ENCODE assay signal across 28 cellular contexts in the genomic region with DNA sequence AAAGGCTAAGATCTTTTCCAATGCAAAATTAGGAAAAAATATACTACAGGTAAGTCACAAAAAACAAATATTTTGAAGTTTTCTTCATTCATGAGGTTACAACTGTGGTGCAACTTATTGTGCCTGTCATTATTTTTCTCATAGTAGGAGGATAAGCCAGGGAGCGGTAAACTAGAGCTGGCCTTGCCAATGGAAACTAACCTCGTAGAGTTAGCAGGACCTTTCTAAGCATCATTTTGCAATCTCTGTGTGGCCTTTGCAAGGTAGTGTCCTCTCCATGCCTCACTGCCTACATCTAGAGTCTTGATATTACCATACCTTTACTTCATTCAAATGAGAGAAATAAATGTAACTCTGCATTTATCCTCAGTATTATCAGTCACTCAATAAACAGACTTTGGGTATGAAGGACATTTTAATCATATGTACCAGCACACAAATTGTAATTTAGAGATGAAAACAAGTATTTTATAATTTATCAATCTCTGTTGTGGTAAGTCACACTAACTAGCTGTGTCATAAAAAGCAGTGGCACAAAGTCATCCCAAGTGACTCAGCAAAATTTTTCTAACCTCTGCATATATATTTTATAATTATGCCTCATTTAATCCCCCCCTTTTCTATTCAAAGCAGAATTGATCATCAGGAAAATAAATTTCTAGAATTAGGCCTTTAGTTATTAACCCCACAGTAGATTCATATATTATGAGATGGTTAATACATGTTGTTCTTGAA.
"Had no signal": no experiment of that assay in that cellular context is flagged by ENCODE, and none has a peak within 500 bp of the region (broad histone marks: within the 10 kb centered on the region; RNA-seq: fewer than 3 reads in every experiment).

No MANE protein-coding gene starts in this region.

- H3K27ac ChIP-seq: adrenal gland, breast epithelium, RWPE1, SJCRH30, WERI-Rb-1 had no signal

- H3K27me3 ChIP-seq: adrenal gland, breast epithelium, SJCRH30 had no signal

- H3K4me1 ChIP-seq: adrenal gland, breast epithelium, SJCRH30 had no signal

- ATAC-seq: activated CD4-positive, alpha-beta T cell treated with anti-CD3 and anti-CD28 coated beads for 36 hours; Panc1 had no signal

- H3K9ac ChIP-seq: SK-N-SH had no signal

- H3K4me3 ChIP-seq: adrenal gland, breast epithelium, SJCRH30 had no signal

- H3K4me2 ChIP-seq: SK-N-SH had no signal

- DNase-seq: activated CD4-positive, alpha-beta memory T cell treated with anti-CD3 and anti-CD28 coated beads, Interleukin-2, amount 10 ng/mL, durations not matched to agents 7 days and 5 days; activated CD4-positive, alpha-beta T cell treated with anti-CD3 and anti-CD28 coated beads for 36 hours; activated CD4-positive, alpha-beta T cell treated with anti-CD3 and anti-CD28 coated beads, Interleukin-2, amount 50 U/mL, for 1 hour; activated naive CD4-positive, alpha-beta T cell treated with anti-CD3 and anti-CD28 coated beads, Interleukin-2, amount 50 U/mL, for 16 hours; activated naive CD8-positive, alpha-beta T cell treated with anti-CD3 and anti-CD28 coated beads, Interleukin-2, amount 10 ng/mL, durations not matched to agents 7 days and 5 days; activated T-cell treated with anti-CD3 and anti-CD28 coated beads for 4 hours; activated T-cell treated with anti-CD3 and anti-CD28 coated beads, Interleukin-2, amount 50 U/mL, for 48 hours; adrenal gland; anterior cingulate cortex; caudate nucleus; MM.1S; NCI-H1105 treated with DMSO at 0.1 percent for 48 hours; NCI-H1436 treated with DMSO at 0.1 percent for 48 hours; NCI-H187; NCI-H2081; NCI-H2171; NCI-H2227 treated with DMSO at 0.1 percent for 48 hours; NCI-H446 treated with DMSO at 0.1 percent for 48 hours; NCI-H526; NCI-H82; Right ventricle myocardium superior; SJCRH30; SK-N-SH; T-helper 1 cell; WERI-Rb-1 had no signal
